Comparison of ENCODE assay signal across 11 cellular contexts in the genomic region with DNA sequence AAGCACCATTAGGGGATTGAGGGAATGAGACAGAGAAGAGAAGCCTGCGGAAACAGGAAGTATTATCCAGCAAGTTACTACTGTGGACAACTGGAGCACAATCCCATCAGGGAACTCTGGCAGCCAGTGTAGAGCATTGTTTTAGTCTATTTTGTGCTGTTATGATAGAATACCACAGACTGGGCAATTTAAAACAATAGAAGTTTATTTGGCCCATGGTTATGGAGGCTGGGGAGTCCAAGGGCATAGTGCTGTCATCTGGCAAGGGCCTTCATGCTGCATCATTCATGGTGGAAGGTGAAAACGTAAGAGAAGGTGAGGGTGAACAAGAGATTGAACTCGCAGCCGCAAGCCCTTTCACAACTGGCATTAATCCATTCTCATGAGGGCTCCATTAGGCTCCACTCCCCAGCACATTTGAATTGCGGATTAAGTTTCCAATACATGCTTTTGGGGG. TPM values are rescaled to one million over a fixed set of nuclear protein-coding genes. Genes with fewer than 3 reads are reported as not detected.
DNase-seq lines count a peak whose midpoint lies in the region; ATAC-seq, FAIRE-seq and TF ChIP-seq lines count a peak whose summit lies in the region.
"Had no signal": no experiment of that assay in that cellular context is flagged by ENCODE, and none has a peak within 500 bp of the region (broad histone marks: within the 10 kb centered on the region; RNA-seq: fewer than 3 reads in every experiment).

No MANE protein-coding gene starts in this region.

- TF ChIP-seq POLR2A in K562 (conservative IDR thresholded peaks at IDR 0.05) = no peak
- no peak for TF ChIP-seq POLR2A in transverse colon (IDR thresholded peaks at IDR 0.05)

- TF ChIP-seq RAD21 in K562 (CRISPR knock-in tag; conservative IDR thresholded peaks at IDR 0.05 in 1 of 2, IDR thresholded peaks at IDR 0.05 in 1 of 2) = no peak

- peak overlapping the region; percentile 67 for H3K4me3 Mint-ChIP-seq in activated naive CD8-positive, alpha-beta T cell
- no peak overlapping the region for H3K4me3 Mint-ChIP-seq in activated naive CD8-positive, alpha-beta T cell treated with anti-CD3 and anti-CD28 coated beads, Interleukin-2, amount 50 U/mL, for 24 hours
- H3K4me3 Mint-ChIP-seq in effector memory CD8-positive, alpha-beta T cell = peak overlapping the region in 1 of 2 donors; percentile 55

- no peak overlapping the region for H3K9ac ChIP-seq in K562 (ENCODE audit: insufficient read depth in 1 of 2, low read depth in 2 of 2, low read length in 2 of 2)

- no peaks in the 10 kb centered on the region for H3K27me3 ChIP-seq in K562 (ENCODE audit: control insufficient read depth in 2 of 2, insufficient read depth in 2 of 2, low read length in 2 of 2)
- no peaks in the 10 kb centered on the region for H3K27me3 ChIP-seq in transverse colon

- no peaks in the 10 kb centered on the region for H3K36me3 Mint-ChIP-seq in activated naive CD8-positive, alpha-beta T cell
- H3K36me3 Mint-ChIP-seq in activated naive CD8-positive, alpha-beta T cell treated with anti-CD3 and anti-CD28 coated beads, Interleukin-2, amount 50 U/mL, for 24 hours (ENCODE audit: low read depth) = peaks cover 2% of the 10 kb centered on the region
- no peaks in the 10 kb centered on the region for H3K36me3 Mint-ChIP-seq in effector memory CD8-positive, alpha-beta T cell (ENCODE audit: insufficient read depth)

- H3K36me3 ChIP-seq in K562 (ENCODE audit: control insufficient read depth, insufficient read depth, low read length) (no peaks in the 10 kb centered on the region), transverse colon (no peaks in the 10 kb centered on the region)

- H3K27ac ChIP-seq in K562 (ENCODE audit: extremely low read depth, low read depth, low read length) (no peak overlapping the region), transverse colon (peak overlapping the region; percentile 53 to 80 (median 65))

- peaks cover 27% of the 10 kb centered on the region for H3K4me1 Mint-ChIP-seq in activated naive CD8-positive, alpha-beta T cell (ENCODE audit: low read depth)
- peaks cover 23% of the 10 kb centered on the region for H3K4me1 Mint-ChIP-seq in activated naive CD8-positive, alpha-beta T cell treated with anti-CD3 and anti-CD28 coated beads, Interleukin-2, amount 50 U/mL, for 24 hours
- H3K4me1 Mint-ChIP-seq in effector memory CD8-positive, alpha-beta T cell (ENCODE audit: low read depth in 2 of 2) = peaks cover 11 to 17% of the 10 kb centered on the region in 2 donors

- in situ Hi-C loops in K562 (cut with MboI) = no loop called here
- in situ Hi-C loops in transverse colon (cut with MboI; ENCODE audit: low pct_ligation_motif_present in 1 of 4, low pct_unique_long_range_greater_than_20kb in 1 of 4, low sequenced_read_pairs in 3 of 4) = no loop called here

- no peaks in the 10 kb centered on the region for H3K9me3 ChIP-seq in K562 (replicated peaks; ENCODE audit: control insufficient read depth, insufficient read depth, low read depth, low read length)
- H3K9me3 ChIP-seq in transverse colon = no peaks in the 10 kb centered on the region

- no peaks in the 10 kb centered on the region for H3K79me2 ChIP-seq in K562 (ENCODE audit: control insufficient read depth, insufficient read depth, low read length)

- intact Hi-C loops in K562 (cut with micrococcal nuclease) (loop anchor here (5.0 kb wide), 2 partner anchors 43 to 57 kb away; a partner anchor contains a TSS), transverse colon (cut with DNase I; ENCODE audit: low total_unique reads) (no loop called here)

- no peak for DNase-seq in activated naive CD8-positive, alpha-beta T cell treated with anti-CD3 and anti-CD28 coated beads, Interleukin-2, amount 50 U/mL, for 24 hours
- DNase-seq in K562 (ENCODE audit: extremely low read depth in 1 of 4, low spot score in 3 of 4) (no peak), lung microvascular endothelial cell (ENCODE audit: low read depth in 2 of 2) (peak; percentile 20 to 88), transverse colon (no peak), SHP77 (lab: John Stamatoyannopoulos, UW) (no peak)
- DNase-seq in effector memory CD8-positive, alpha-beta T cell = no peak
- DNase-seq: activated naive CD4-positive, alpha-beta T cell treated with Interleukin-2 at 50 U/mL for 16 hours; H7; NCI-H1417 treated with DMSO at 0.1 percent for 48 hours had no signal

- H3K4me3 ChIP-seq in K562 = no peak overlapping the region
- H3K4me3 ChIP-seq in transverse colon = no peak overlapping the region

- CTCF ChIA-PET in K562 (lab: Yijun Ruan, JAX; ENCODE audit: low intra/inter-chr PET ratio) = no interaction called here

- no peak overlapping the region for H3K4me2 ChIP-seq in K562 (ENCODE audit: insufficient read depth, low read length)

- peaks cover 24% of the 10 kb centered on the region for H3K27me3 Mint-ChIP-seq in activated naive CD8-positive, alpha-beta T cell
- H3K27me3 Mint-ChIP-seq in activated naive CD8-positive, alpha-beta T cell treated with anti-CD3 and anti-CD28 coated beads, Interleukin-2, amount 50 U/mL, for 24 hours = peaks cover 56% of the 10 kb centered on the region
- H3K27me3 Mint-ChIP-seq in effector memory CD8-positive, alpha-beta T cell = peaks cover 7 to 8% of the 10 kb centered on the region in 2 donors

- 93% methylated on average over 5 of the region's 5 CpGs for WGBS in K562 (ENCODE audit: insufficient coverage, low coverage, missing lambda C conversion rate)
- WGBS in transverse colon (ENCODE audit: low coverage in 1 of 2), 2 donors = 95 to 96% methylated on average over 4 to 5 of the region's 5 CpGs

- H4K20me1 ChIP-seq in K562 (replicated peaks; ENCODE audit: control insufficient read depth, insufficient read depth, low read length) = no peaks in the 10 kb centered on the region

- TF ChIP-seq EP300 in K562 (IDR thresholded peaks at IDR 0.05; ENCODE audit: low read length) = no peak
- no peak for TF ChIP-seq EP300 in transverse colon (IDR thresholded peaks at IDR 0.05; ENCODE audit: low read depth)

- peaks cover 16 to 44% of the 10 kb centered on the region in 2 experiments for H3K4me1 ChIP-seq in K562 (replicated peaks in 1 of 2; ENCODE audit: control insufficient read depth in 2 of 2, insufficient read depth in 2 of 2, low read length in 2 of 2)
- H3K4me1 ChIP-seq in transverse colon = peaks cover 11 to 43% (median 20%) of the 10 kb centered on the region in 4 donors

- no peaks in the 10 kb centered on the region for H3K9me3 Mint-ChIP-seq in activated naive CD8-positive, alpha-beta T cell (ENCODE audit: low read depth)
- no peaks in the 10 kb centered on the region for H3K9me3 Mint-ChIP-seq in activated naive CD8-positive, alpha-beta T cell treated with anti-CD3 and anti-CD28 coated beads, Interleukin-2, amount 50 U/mL, for 24 hours
- no peaks in the 10 kb centered on the region for H3K9me3 Mint-ChIP-seq in effector memory CD8-positive, alpha-beta T cell

- H3K9me1 ChIP-seq in K562 (ENCODE audit: control insufficient read depth, insufficient read depth, low read length) = no peaks in the 10 kb centered on the region

- no peak overlapping the region for H3K27ac Mint-ChIP-seq in activated naive CD8-positive, alpha-beta T cell
- no peak overlapping the region for H3K27ac Mint-ChIP-seq in activated naive CD8-positive, alpha-beta T cell treated with anti-CD3 and anti-CD28 coated beads, Interleukin-2, amount 50 U/mL, for 24 hours
- no peak overlapping the region for H3K27ac Mint-ChIP-seq in effector memory CD8-positive, alpha-beta T cell

- TF ChIP-seq CTCF in K562 (IDR thresholded peaks at IDR 0.05 in 2 of 3, conservative IDR thresholded peaks at IDR 0.05 in 1 of 3; ENCODE audit: insufficient read depth in 2 of 3, low read depth in 1 of 3, low read length in 3 of 3) (no peak), transverse colon (IDR thresholded peaks at IDR 0.05) (no peak)

- FAIRE-seq in K562 (lab: Jason Lieb, UNC) = no peak

- H2AFZ ChIP-seq in K562 (ENCODE audit: low read depth, low read length) = peak overlapping the region; percentile 79

- POLR2A ChIA-PET in K562 (lab: Yijun Ruan, JAX) = no interaction called here

- no peak for ATAC-seq in activated naive CD8-positive, alpha-beta T cell treated with anti-CD3 and anti-CD28 coated beads, Interleukin-2, amount 50 U/mL, for 24 hours
- no peak for ATAC-seq in K562
- ATAC-seq in effector memory CD8-positive, alpha-beta T cell (replicated peaks) = no peak
- no peak for ATAC-seq in HG02610 (IDR thresholded peaks at IDR 0.05; ENCODE audit: unreplicated experiment)

- no TSS peak for BruUV-seq in K562 (replicated peaks; lab: Mats Ljungman, UMichigan)

RNA-seq across cellular contexts. Expression of a gene that starts 43.5 kb away (rescaled TPM):
- total RNA-seq in K562 (2011; cell fraction: chromatin; rRNA removed; ENCODE audit: low replicate concordance) = 30.2 and 34.7 TPM in 2 replicates
- total RNA-seq in K562 (2011; cell fraction: nucleolus; rRNA removed) = 26.8 and 36.1 TPM in 2 replicates
- total RNA-seq in K562 (2011; cell fraction: nucleoplasm; rRNA removed) = 19.1 and 25.0 TPM in 2 replicates
- 5.0 and 11.7 TPM in 2 replicates for total RNA-seq in K562 (2014; rRNA removed)
- 4.9 and 5.9 TPM in 2 replicates for total RNA-seq in K562 (2014; rRNA removed; fragmentation: Illumina TruSeq; extraction: Trizol)
- 4.9 and 9.7 TPM in 2 replicates for total RNA-seq in K562 (2015; rRNA removed; fragmentation: Illumina TruSeq; extraction: Trizol)
- total RNA-seq in K562 (2021) = 8.0 and 8.8 TPM in 2 replicates
- 2.9 and 4.4 TPM in 2 replicates for polyA plus RNA-seq in K562 (2011; rRNA removed)
- polyA plus RNA-seq in K562 (2011; cell fraction: cytosol; rRNA removed) = 2.6 TPM in 2 replicates
- 16.6 and 24.2 TPM in 2 replicates for polyA plus RNA-seq in K562 (2011; cell fraction: nucleus; rRNA removed)
- 5.3 and 9.7 TPM in 2 replicates for polyA plus RNA-seq in K562 (2012)
- 5.7 and 6.3 TPM in 2 replicates for polyA plus RNA-seq in K562 (2014; fragmentation: Illumina TruSeq; extraction: Trizol)
- polyA plus RNA-seq in K562 (2014; fragmentation: Nextera tagmentation; extraction: Ambion mirVana) = under 1 TPM; 0.56 to 0.76 TPM
- polyA plus RNA-seq in K562 (2014; rRNA removed) = 4.7 and 5.4 TPM in 2 replicates
- polyA minus RNA-seq in K562 (2011; rRNA and poly(A)+ RNA removed) = 16.2 and 17.9 TPM in 2 replicates
- polyA minus RNA-seq in K562 (2011; cell fraction: cytosol; rRNA and poly(A)+ RNA removed) = 1.8 and 3.2 TPM in 2 replicates
- 17.5 and 25.3 TPM in 2 replicates for polyA minus RNA-seq in K562 (2011; cell fraction: nucleus; rRNA and poly(A)+ RNA removed)
- 4.6 and 10.3 TPM in 2 replicates for total RNA-seq in lung microvascular endothelial cell
- 10 to 100 TPM in 3 of 4 donors, 1 to 10 TPM in 1; 9.0 to 31.0 (median 16.6) TPM for total RNA-seq in transverse colon

RNA-seq across cellular contexts. Expression of a gene that starts 55.5 kb away (rescaled TPM):
- 25.2 and 26.6 TPM in 2 replicates for total RNA-seq in K562 (2011; cell fraction: chromatin; rRNA removed; ENCODE audit: low replicate concordance)
- total RNA-seq in K562 (2011; cell fraction: nucleolus; rRNA removed) = 24.6 and 27.5 TPM in 2 replicates
- total RNA-seq in K562 (2011; cell fraction: nucleoplasm; rRNA removed) = 39.2 and 61.3 TPM in 2 replicates
- total RNA-seq in K562 (2014; rRNA removed) = 8.5 and 9.6 TPM in 2 replicates
- 23.4 and 24.2 TPM in 2 replicates for total RNA-seq in K562 (2014; rRNA removed; fragmentation: Illumina TruSeq; extraction: Trizol)
- total RNA-seq in K562 (2015; rRNA removed; fragmentation: Illumina TruSeq; extraction: Trizol) = 24.1 and 25.4 TPM in 2 replicates
- total RNA-seq in K562 (2021) = 23.7 and 25.7 TPM in 2 replicates
- polyA plus RNA-seq in K562 (2011; rRNA removed) = 22.2 and 32.4 TPM in 2 replicates
- 23.3 and 23.6 TPM in 2 replicates for polyA plus RNA-seq in K562 (2011; cell fraction: cytosol; rRNA removed)
- 12.0 and 14.7 TPM in 2 replicates for polyA plus RNA-seq in K562 (2011; cell fraction: nucleus; rRNA removed)
- 10.9 and 18.2 TPM in 2 replicates for polyA plus RNA-seq in K562 (2012)
- 30.9 and 32.6 TPM in 2 replicates for polyA plus RNA-seq in K562 (2014; fragmentation: Illumina TruSeq; extraction: Trizol)
- 10 to 100 TPM; 12.2 to 17.5 TPM for polyA plus RNA-seq in K562 (2014; fragmentation: Nextera tagmentation; extraction: Ambion mirVana)
- 16.4 and 20.0 TPM in 2 replicates for polyA plus RNA-seq in K562 (2014; rRNA removed)
- 31.7 and 44.1 TPM in 2 replicates for polyA minus RNA-seq in K562 (2011; rRNA and poly(A)+ RNA removed)
- 17.4 and 24.1 TPM in 2 replicates for polyA minus RNA-seq in K562 (2011; cell fraction: cytosol; rRNA and poly(A)+ RNA removed)
- 5.0 and 6.2 TPM in 2 replicates for polyA minus RNA-seq in K562 (2011; cell fraction: nucleus; rRNA and poly(A)+ RNA removed)
- 34.4 and 61.9 TPM in 2 replicates for total RNA-seq in lung microvascular endothelial cell
- 10 to 100 TPM; 22.3 to 43.2 (median 29.4) TPM for total RNA-seq in transverse colon

Comparison
In these comparisons a context has a peak if more than half of its experiments do, and no peak if none do; other contexts are left out.
1. DNase-seq: peak in lung microvascular endothelial cell (2 of 2); none in activated naive CD8-positive, alpha-beta T cell treated with anti-CD3 and anti-CD28 coated beads, Interleukin-2, amount 50 U/mL, for 24 hours (single experiment), K562 (0 of 4), transverse colon (single experiment), effector memory CD8-positive, alpha-beta T cell (0 of 3) and SHP77 (0 of 2).